1 cellular context compared by ENCODE assay signal in genomic region chr4:69133993-69134392, GRCh38.
TF ChIP-seq lines count a peak whose summit lies in the region.

No MANE protein-coding gene starts in this region.

TF ChIP-seq in liver, 16 proteins besides CTCF, POLR2A, EP300 and RAD21 (continued from another document):
- TF ChIP-seq ZBTB33 (IDR thresholded peaks at IDR 0.05), result no peak
- TF ChIP-seq ATF3 (IDR thresholded peaks at IDR 0.05), result no peak
- TF ChIP-seq HNF4G (IDR thresholded peaks at IDR 0.05), result peak; percentile 15
- TF ChIP-seq MAX (IDR thresholded peaks at IDR 0.05), result no peak
- no peak for TF ChIP-seq EGR1 (IDR thresholded peaks at IDR 0.05; ENCODE audit: low read depth in 2 of 2)
- TF ChIP-seq REST (IDR thresholded peaks at IDR 0.05), result no peak
- peak; percentile 76 to 82 for TF ChIP-seq HNF4A (conservative IDR thresholded peaks at IDR 0.05)
- no peak for TF ChIP-seq FOXA1 (IDR thresholded peaks at IDR 0.05)
- peak; percentile 73 to 80 for TF ChIP-seq RXRA (IDR thresholded peaks at IDR 0.05)
- no peak for TF ChIP-seq NR2F2 (IDR thresholded peaks at IDR 0.05)
